10 cellular contexts compared by ENCODE assay signal in genomic region chr5:175689147-175689991, GRCh38. TPM values are rescaled to one million over a fixed set of nuclear protein-coding genes. Genes with fewer than 3 reads are reported as not detected.
DNase-seq lines count a peak whose midpoint lies in the region; ATAC-seq, FAIRE-seq and TF ChIP-seq lines count a peak whose summit lies in the region.
"Had no signal": no experiment of that assay in that cellular context is flagged by ENCODE, and none has a peak within 500 bp of the region (broad histone marks: within the 10 kb centered on the region; RNA-seq: fewer than 3 reads in every experiment).

No MANE protein-coding gene starts in this region.

- no peak for TF ChIP-seq POLR2A in GM12891 (IDR thresholded peaks at IDR 0.05; ENCODE audit: low read depth, low read length)

- FAIRE-seq in GM12891 (lab: Jason Lieb, UNC) = no peak

- H3K4me3 ChIP-seq in fibroblast of mammary gland (ENCODE audit: control insufficient read depth, low read depth, low read length) = no peak overlapping the region

- no peak for ATAC-seq in HG03521 (IDR thresholded peaks at IDR 0.05; ENCODE audit: unreplicated experiment)
- no peak for ATAC-seq in GM19328 (IDR thresholded peaks at IDR 0.05; ENCODE audit: unreplicated experiment)
- ATAC-seq in HG03571 (IDR thresholded peaks at IDR 0.05; ENCODE audit: unreplicated experiment) = no peak
- ATAC-seq: HCT116 had no signal

- DNase-seq in GM12891 (ENCODE audit: insufficient read length, low spot score) (no peak), SKM-1 treated with dmso at 0.1 percent for 144 hours (lab: John Stamatoyannopoulos, UW; ENCODE audit: unreplicated experiment) (peak; percentile 93), fibroblast of mammary gland (ENCODE audit: low read depth) (peak; percentile 28), pons (ENCODE audit: low spot score) (peak; percentile 70)
- DNase-seq in stimulated activated CD4-positive, alpha-beta T cell treated with anti-CD3 and anti-CD28 coated beads, Interleukin-15, amount 100 ng/mL, for 24 hours = no peak
- DNase-seq: NCI-H446 treated with DMSO at 0.1 percent for 48 hours had no signal

- no peak for TF ChIP-seq CTCF in fibroblast of mammary gland (conservative IDR thresholded peaks at IDR 0.05; ENCODE audit: control insufficient read depth, insufficient read depth, low read depth, low read length)

TF ChIP-seq in GM12891, 5 proteins besides CTCF, POLR2A, EP300 and RAD21:
- no peak for TF ChIP-seq PAX5 (IDR thresholded peaks at IDR 0.05; ENCODE audit: insufficient read depth, low read length, severe bottlenecking)
- TF ChIP-seq SPI1 (IDR thresholded peaks at IDR 0.05; ENCODE audit: low read depth, low read length) = peak; percentile 53

RNA-seq across cellular contexts. Expression of gene HRH2, which starts 31.5 kb away (rescaled TPM):
- 0.01 TPM for polyA plus RNA-seq in GM12891 (2012; ENCODE audit: low read depth, missing spikeins)

Comparison
In these comparisons a context has a peak if more than half of its experiments do, and no peak if none do; other contexts are left out.
1. DNase-seq: peak in SKM-1 treated with dmso at 0.1 percent for 144 hours (single experiment), fibroblast of mammary gland (single experiment) and pons (single experiment); none in GM12891 (single experiment) and stimulated activated CD4-positive, alpha-beta T cell treated with anti-CD3 and anti-CD28 coated beads, Interleukin-15, amount 100 ng/mL, for 24 hours (single experiment).